ENCODE assay signal across 8 cellular contexts in the genomic region with DNA sequence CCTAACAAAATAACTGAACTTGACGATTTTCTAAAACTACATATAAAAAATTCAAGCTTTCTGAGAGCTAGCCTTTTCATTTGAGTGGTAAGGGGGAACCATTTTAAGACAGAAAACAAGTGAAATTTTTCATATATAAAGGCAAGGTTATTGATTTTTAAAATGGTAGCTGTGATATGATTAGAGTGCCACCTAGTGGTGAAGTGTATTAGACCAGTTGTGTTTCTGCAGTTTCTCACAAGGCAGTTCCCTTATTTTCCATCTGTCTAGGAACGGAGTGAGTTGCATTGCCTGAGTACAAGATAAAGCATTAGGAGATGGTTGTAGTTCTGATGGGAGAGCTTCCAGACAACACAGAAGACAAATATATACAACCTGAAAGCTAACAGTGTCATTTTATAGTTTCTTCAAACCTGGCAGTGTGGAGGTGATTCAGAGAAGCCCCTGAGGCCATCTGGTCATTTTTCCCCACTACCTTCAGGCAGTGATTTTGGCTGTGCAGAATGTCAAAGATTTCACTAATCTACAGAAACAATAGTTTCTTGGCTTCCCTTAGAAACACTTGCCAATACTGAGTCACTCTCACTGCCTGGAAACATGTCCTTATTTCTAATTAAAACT.
DNase-seq lines count a peak whose midpoint lies in the region; ATAC-seq, FAIRE-seq and TF ChIP-seq lines count a peak whose summit lies in the region.

No MANE protein-coding gene starts in this region.

- H3K36me3 ChIP-seq in BJ (ENCODE audit: control insufficient read depth, insufficient read depth, low read length) (no peaks in the 10 kb centered on the region), tibial artery (no peaks in the 10 kb centered on the region)

- peaks cover 0 to 6% (median 3%) of the 10 kb centered on the region in 4 donors for H3K4me1 ChIP-seq in tibial artery

- CTCF ChIA-PET in BJ (lab: Yijun Ruan, JAX): interaction anchor here (0.6 to 2.7 kb wide), 15 partner anchors 8 to 1934 kb away, joined by 3 to 22 read pairs (median 4); no protein-coding TSS in a partner anchor

- intact Hi-C loops in tibial artery (cut with DNase I; ENCODE audit: low total_unique reads): no loop called here

- DNase-seq in BJ (ENCODE audit: low read depth): peak; percentile 2
- DNase-seq in NCI-H460 (ENCODE audit: extremely low read depth, low read depth): peak; percentile 62
- DNase-seq in astrocyte of the cerebellum (ENCODE audit: low read depth): peak; percentile 70
- DNase-seq in tibial artery: no peak
- DNase-seq in activated T-cell treated with anti-CD3 and anti-CD28 coated beads, Interleukin-2, amount 50 U/mL, for 48 hours: no peak

- H3K27me3 ChIP-seq in BJ (ENCODE audit: control insufficient read depth, insufficient read depth, low read length) (no peaks in the 10 kb centered on the region), tibial artery (no peaks in the 10 kb centered on the region)

- POLR2A ChIA-PET in BJ (lab: Charles Lee): no interaction called here

- H3K27ac ChIP-seq in tibial artery: no peak overlapping the region

- in situ Hi-C loops in astrocyte of the cerebellum (cut with HindIII; ENCODE audit: low sequenced_read_pairs): no loop called here

- peak; percentile 79 for ATAC-seq in GM18858 (IDR thresholded peaks at IDR 0.05; ENCODE audit: unreplicated experiment)
- ATAC-seq in HG03280 (IDR thresholded peaks at IDR 0.05; ENCODE audit: unreplicated experiment): peak; percentile 69

- FAIRE-seq in islet of Langerhans (lab: Jason Lieb, UNC): peak; percentile 98

- no peaks in the 10 kb centered on the region for H3K9me3 ChIP-seq in tibial artery

- TF ChIP-seq CTCF in BJ (IDR thresholded peaks at IDR 0.05; ENCODE audit: insufficient read depth, low read depth, low read length) (peak; percentile 72), astrocyte of the cerebellum (IDR thresholded peaks at IDR 0.05; ENCODE audit: low read depth, low read length, missing control alignments) (peak; percentile 59), tibial artery (IDR thresholded peaks at IDR 0.05) (peak; percentile 76 to 87)

- no peak overlapping the region for H3K4me3 ChIP-seq in BJ (ENCODE audit: low read depth, low read length)
- H3K4me3 ChIP-seq in astrocyte of the cerebellum (ENCODE audit: low read depth, low read length): no peak overlapping the region
- no peak overlapping the region for H3K4me3 ChIP-seq in tibial artery

Comparison
In these comparisons a context has a peak if more than half of its experiments do, and no peak if none do; other contexts are left out.
1. DNase-seq: peak in BJ (single experiment), NCI-H460 (single experiment) and astrocyte of the cerebellum (single experiment); none in tibial artery (0 of 2) and activated T-cell treated with anti-CD3 and anti-CD28 coated beads, Interleukin-2, amount 50 U/mL, for 48 hours (0 of 2).
2. Peak in every context shown above with its lines, with median percentiles within 50 percentile points of each other: CTCF ChIP-seq.